2 cellular contexts compared by ENCODE assay signal in genomic region chr13:41568143-41568989, GRCh38.
TF ChIP-seq lines count a peak whose summit lies in the region.

No MANE protein-coding gene starts in this region.

TF ChIP-seq in GM23338, 12 proteins besides CTCF, POLR2A, EP300 and RAD21 (continued from another document):
- TF ChIP-seq REST (IDR thresholded peaks at IDR 0.05; ENCODE audit: unreplicated experiment) (no peak), ZNF331 (CRISPR knock-in tag; IDR thresholded peaks at IDR 0.05; ENCODE audit: low read depth) (no peak), CREB1 (CRISPR knock-in tag; IDR thresholded peaks at IDR 0.05; ENCODE audit: low read depth) (no peak), EZH2phosphoT487 (IDR thresholded peaks at IDR 0.05; ENCODE audit: unreplicated experiment) (no peak), JUNB (IDR thresholded peaks at IDR 0.05; ENCODE audit: unreplicated experiment) (no peak)
TF ChIP-seq in GM23338: peak in this region for 0.

TF ChIP-seq in WTC11, 78 proteins besides CTCF, POLR2A, EP300 and RAD21 (continued from another document):
- no peak for TF ChIP-seq FOXP4 (CRISPR knock-in tag; IDR thresholded peaks at IDR 0.05)
